In genomic region chr12:13238204-13238603, GRCh38 we compare ENCODE assay signal across 28 cellular contexts. TPM values are rescaled to one million over a fixed set of nuclear protein-coding genes. Genes with fewer than 3 reads are reported as not detected.
DNase-seq lines count a peak whose midpoint lies in the region; ATAC-seq, FAIRE-seq and TF ChIP-seq lines count a peak whose summit lies in the region.
"Had no signal": no experiment of that assay in that cellular context is flagged by ENCODE, and none has a peak within 500 bp of the region (broad histone marks: within the 10 kb centered on the region; RNA-seq: fewer than 3 reads in every experiment).

No MANE protein-coding gene starts in this region.

- H3K9me3 ChIP-seq in endodermal cell (ENCODE audit: control insufficient read depth, low read length): no peaks in the 10 kb centered on the region
- H3K9me3 ChIP-seq in SJCRH30 (replicated peaks): no peaks in the 10 kb centered on the region; the same call in 1 of the 2 replicates
- H3K9me3 ChIP-seq: BE2C, BLaER1 had no signal

- no peak overlapping the region for H3K4me3 Mint-ChIP-seq in endodermal cell
- H3K4me3 Mint-ChIP-seq: CD14-positive monocyte; CD4-positive, alpha-beta memory T cell; CD4-positive, CD25-positive, alpha-beta regulatory T cell; CD8-positive, alpha-beta memory T cell had no signal

- no peaks in the 10 kb centered on the region for H3K36me3 ChIP-seq in endodermal cell (ENCODE audit: control insufficient read depth, insufficient read depth, low read length)
- H3K36me3 ChIP-seq in SJCRH30: no peaks in the 10 kb centered on the region
- H3K36me3 ChIP-seq: BE2C, BLaER1 had no signal

- H3K27me3 ChIP-seq in endodermal cell (ENCODE audit: control insufficient read depth, insufficient read depth, low read length, poor library complexity, severe bottlenecking): no peaks in the 10 kb centered on the region
- H3K27me3 ChIP-seq in SJCRH30: no peaks in the 10 kb centered on the region
- H3K27me3 ChIP-seq: BLaER1 had no signal

- ATAC-seq in left lobe of liver: peak; percentile 40
- no peak for ATAC-seq in HG03196 (IDR thresholded peaks at IDR 0.05; ENCODE audit: unreplicated experiment)

- H3K27me3 Mint-ChIP-seq in endodermal cell (ENCODE audit: insufficient read depth): no peaks in the 10 kb centered on the region

- peak; percentile 5 for DNase-seq in ecto neural progenitor cell (ENCODE audit: low spot score)
- DNase-seq in endodermal cell: peak; percentile 10
- DNase-seq in left lobe of liver (ENCODE audit: low spot score): no peak
- no peak for DNase-seq in urothelium cell line (ENCODE audit: low spot score)
- DNase-seq in SJCRH30: no peak
- DNase-seq in LoVo (ENCODE audit: low spot score): no peak
- DNase-seq: 8988T; ACHN; BE2C; C1 segment of cervical spinal cord; CD4-positive, alpha-beta memory T cell; CD4-positive, CD25-positive, alpha-beta regulatory T cell; CD8-positive, alpha-beta memory T cell; COR-L47; DMS 273 treated with DMSO at 0.1 percent for 48 hours; DMS153; DMS53; DMS79; DND-41; EL; GF-D8 had no signal

- H3K9me3 Mint-ChIP-seq in endodermal cell: no peaks in the 10 kb centered on the region
- H3K9me3 Mint-ChIP-seq: CD14-positive monocyte; CD4-positive, CD25-positive, alpha-beta regulatory T cell; CD8-positive, alpha-beta memory T cell had no signal

- H3K27ac ChIP-seq in endodermal cell (ENCODE audit: low read depth, low read length) (no peak overlapping the region), SJCRH30 (no peak overlapping the region)
- H3K27ac ChIP-seq: BLaER1 had no signal

- no peaks in the 10 kb centered on the region for H3K36me3 Mint-ChIP-seq in endodermal cell (ENCODE audit: low read depth)
- H3K36me3 Mint-ChIP-seq: CD14-positive monocyte; CD4-positive, alpha-beta memory T cell; CD4-positive, CD25-positive, alpha-beta regulatory T cell; CD8-positive, alpha-beta memory T cell had no signal

- 92 to 100% methylated on average over 3 to 7 of the region's 7 CpGs for WGBS in endodermal cell (ENCODE audit: insufficient coverage in 1 of 2, insufficient read length in 1 of 2), 2 experiments

- H3K4me1 Mint-ChIP-seq in endodermal cell: peaks cover 11% of the 10 kb centered on the region
- H3K4me1 Mint-ChIP-seq: CD14-positive monocyte; CD4-positive, alpha-beta memory T cell; CD4-positive, CD25-positive, alpha-beta regulatory T cell; CD8-positive, alpha-beta memory T cell had no signal

- no peak overlapping the region for H3K9ac ChIP-seq in endodermal cell (ENCODE audit: extremely low read depth, low read length, poor library complexity, severe bottlenecking)
- H3K9ac ChIP-seq: BLaER1 had no signal

- TF ChIP-seq CTCF in endodermal cell (conservative IDR thresholded peaks at IDR 0.05): no peak

- FAIRE-seq in urothelium cell line (lab: Jason Lieb, UNC): peak; percentile 17
- FAIRE-seq: A204.1, G401.6, GM12891, GM19239 had no signal

- no peak overlapping the region for H3K27ac Mint-ChIP-seq in endodermal cell
- H3K27ac Mint-ChIP-seq: CD14-positive monocyte; CD4-positive, alpha-beta memory T cell; CD4-positive, CD25-positive, alpha-beta regulatory T cell; CD8-positive, alpha-beta memory T cell had no signal

- H3K4me3 ChIP-seq in endodermal cell (ENCODE audit: low read length): no peak overlapping the region
- no peak overlapping the region for H3K4me3 ChIP-seq in SJCRH30
- H3K4me3 ChIP-seq: BLaER1 had no signal

- H3K4me1 ChIP-seq in endodermal cell (ENCODE audit: control insufficient read depth, insufficient read depth, low read length) (no peaks in the 10 kb centered on the region), SJCRH30 (no peaks in the 10 kb centered on the region; the same call in 1 of the 2 replicates)
- H3K4me1 ChIP-seq: BE2C, BLaER1 had no signal

RNA-seq across cellular contexts. Expression of gene EMP1, which starts 41.7 kb away (rescaled TPM):
- total RNA-seq in endodermal cell: under 1 TPM; 0.58 to 0.59 TPM
- 8.4 TPM for polyA plus RNA-seq in endodermal cell (2013, experiment 1 of 2)
- 11.8 TPM for polyA plus RNA-seq in endodermal cell (2013, experiment 2 of 2)
- 11.6 TPM for total RNA-seq in left lobe of liver
- total RNA-seq in SJCRH30 (2014; rRNA removed; shearing (Covaris generic)): 3.4 and 7.5 TPM in 2 replicates

Comparison
In these comparisons a context has a peak if more than half of its experiments do, and no peak if none do; other contexts are left out.
1. DNase-seq: peak in ecto neural progenitor cell (single experiment) and endodermal cell (single experiment); none in left lobe of liver (single experiment), urothelium cell line (single experiment), SJCRH30 (0 of 2) and LoVo (single experiment).